In genomic region chr2:55279140-55279846, GRCh38 we compare ENCODE assay signal across 1 cellular context.
TF ChIP-seq lines count a peak whose summit lies in the region.

No MANE protein-coding gene starts in this region.

TF ChIP-seq in K562, 482 proteins besides CTCF, POLR2A, EP300 and RAD21 (continued from another document):
- peak; percentile 44; the same call in 1 of the 2 replicates for TF ChIP-seq MGA (IDR thresholded peaks at IDR 0.05)
- 0 out of 2 replicates have a peak, but pooled peaks have one; percentile 41 for TF ChIP-seq BACH1 (tag; IDR thresholded peaks at IDR 0.05)
- peak; percentile 87 for TF ChIP-seq PTRF (tag; IDR thresholded peaks at IDR 0.05)
- peak; percentile 62; the same call in 1 of the 2 replicates for TF ChIP-seq PYGO2 (tag; IDR thresholded peaks at IDR 0.05)
- peak; percentile 83 for TF ChIP-seq SMAD4 (CRISPR knock-in tag; conservative IDR thresholded peaks at IDR 0.05)
